9 cellular contexts compared by ENCODE assay signal in the genomic region with DNA sequence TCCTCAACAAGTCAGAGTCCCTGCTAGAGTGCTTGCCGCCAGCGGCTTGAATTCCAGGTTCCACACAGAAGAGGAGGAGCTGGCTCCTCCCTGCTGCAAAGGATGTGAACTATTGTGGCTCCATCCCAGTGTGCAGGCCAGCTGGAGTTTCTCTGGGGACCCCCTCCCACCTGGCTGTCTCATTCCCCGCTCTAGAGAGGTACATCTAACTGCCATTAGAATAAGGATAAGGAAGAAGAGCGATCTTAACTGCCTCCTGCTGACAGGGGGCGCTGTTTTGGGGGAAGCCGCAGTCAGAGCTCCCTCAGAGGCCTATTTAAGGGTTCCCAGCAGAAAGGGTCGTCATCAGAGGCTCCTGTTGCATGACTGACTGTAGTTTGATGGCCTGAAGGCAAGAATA. TPM values are rescaled to one million over a fixed set of nuclear protein-coding genes. Genes with fewer than 3 reads are reported as not detected.
DNase-seq lines count a peak whose midpoint lies in the region; ATAC-seq and TF ChIP-seq lines count a peak whose summit lies in the region.
"Had no signal": no experiment of that assay in that cellular context is flagged by ENCODE, and none has a peak within 500 bp of the region (broad histone marks: within the 10 kb centered on the region; RNA-seq: fewer than 3 reads in every experiment).

No MANE protein-coding gene starts in this region.

- no peaks in the 10 kb centered on the region for H3K36me3 ChIP-seq in suprapubic skin
- H3K36me3 ChIP-seq: left ventricle myocardium inferior had no signal

- DNase-seq in AG04450 (ENCODE audit: low read depth, low spot score) (no peak), SK-N-DZ (ENCODE audit: low spot score) (peak; percentile 11), iPS DF 4.7 (ENCODE audit: extremely low read depth, low spot score) (peak; percentile 62), suprapubic skin (ENCODE audit: low spot score in 2 of 2) (no peak), G401 (ENCODE audit: low spot score) (no peak)
- DNase-seq: left ventricle myocardium inferior had no signal

- no peaks in the 10 kb centered on the region for H3K4me1 ChIP-seq in suprapubic skin
- H3K4me1 ChIP-seq: left ventricle myocardium inferior had no signal

- TF ChIP-seq CTCF in AG04450 (IDR thresholded peaks at IDR 0.05; ENCODE audit: low read depth, low read length), result peak; percentile 41
- peak; percentile 62 for TF ChIP-seq CTCF in GM12874 (IDR thresholded peaks at IDR 0.05; ENCODE audit: insufficient read depth, low read depth, low read length)
- TF ChIP-seq CTCF in suprapubic skin (IDR thresholded peaks at IDR 0.05), result no peak

- WGBS in suprapubic skin, result 50% methylated on average over 7 of the region's 7 CpGs

- TF ChIP-seq EP300 in suprapubic skin (IDR thresholded peaks at IDR 0.05), result no peak

- ATAC-seq in GM19351 (IDR thresholded peaks at IDR 0.05; ENCODE audit: unreplicated experiment) (no peak), GM18502 (IDR thresholded peaks at IDR 0.05; ENCODE audit: poor library complexity, unreplicated experiment) (no peak)

- in situ Hi-C loops in G401 (cut with HindIII; ENCODE audit: low sequenced_read_pairs), result no loop called here

- no peak for TF ChIP-seq POLR2A in suprapubic skin (IDR thresholded peaks at IDR 0.05)

- CTCF ChIA-PET in AG04450 (lab: Charles Lee), result interaction anchor here (0.5 to 4.5 kb wide), 10 partner anchors 8 to 383 kb away, joined by 3 to 17 read pairs (median 5); no protein-coding TSS in a partner anchor

- H3K27me3 ChIP-seq in AG04450 (ENCODE audit: control insufficient read depth, insufficient read depth, low read length) (peaks cover 4% of the 10 kb centered on the region), suprapubic skin (peaks cover 2% of the 10 kb centered on the region)

- POLR2A ChIA-PET in AG04450 (lab: Yijun Ruan, JAX), result no interaction called here

- no peak overlapping the region for H3K4me3 ChIP-seq in AG04450 (ENCODE audit: low read depth, low read length)
- no peak overlapping the region for H3K4me3 ChIP-seq in suprapubic skin
- H3K4me3 ChIP-seq: left ventricle myocardium inferior had no signal

- no peak overlapping the region for H3K27ac ChIP-seq in AG04450 (ENCODE audit: low read depth, low read length)
- no peak overlapping the region for H3K27ac ChIP-seq in suprapubic skin
- H3K27ac ChIP-seq: left ventricle myocardium inferior had no signal

- H3K9me3 ChIP-seq in AG04450 (ENCODE audit: control insufficient read depth, insufficient read depth, low read length) (no peaks in the 10 kb centered on the region), suprapubic skin (no peaks in the 10 kb centered on the region)

RNA-seq across cellular contexts. Expression of gene HECW1, which starts 40.8 kb away (rescaled TPM):
- polyA plus RNA-seq in AG04450 (2011; rRNA removed), result 2.6 and 3.2 TPM in 2 replicates
- polyA minus RNA-seq in AG04450 (2011; rRNA and poly(A)+ RNA removed), result 3.2 and 4.1 TPM in 2 replicates
- polyA plus RNA-seq in SK-N-DZ (2014; cell fraction: cytosol; rRNA removed), result 1.9 and 7.7 TPM in 2 replicates
- 3.7 and 6.7 TPM in 2 replicates for polyA plus RNA-seq in SK-N-DZ (2014; cell fraction: nucleus; rRNA removed)
- total RNA-seq in suprapubic skin, result under 1 TPM in 3 of 4 donors, not detected in 1; 0.17 to 0.73 (median 0.32) TPM
- total RNA-seq in G401 (2014; rRNA removed; shearing (Covaris generic)), result not detected in 2 replicates
- total RNA-seq: left ventricle myocardium inferior had no signal

Comparison
In these comparisons a context has a peak if more than half of its experiments do, and no peak if none do; other contexts are left out.
1. DNase-seq: peak in SK-N-DZ (single experiment) and iPS DF 4.7 (single experiment); none in AG04450 (single experiment), suprapubic skin (0 of 2) and G401 (single experiment).
2. CTCF ChIP-seq: peak in AG04450 (single experiment) and GM12874 (single experiment); none in suprapubic skin (0 of 2).